8 cellular contexts compared by ENCODE assay signal in genomic region chr19:4723465-4724251, GRCh38. TPM values are rescaled to one million over a fixed set of nuclear protein-coding genes. Genes with fewer than 3 reads are reported as not detected.
DNase-seq lines count a peak whose midpoint lies in the region; ATAC-seq, FAIRE-seq and TF ChIP-seq lines count a peak whose summit lies in the region.

TSS of gene DPP9 (minus strand) at chr19:4723842. CDS start at chr19:4719906, 3,936 bp downstream.

- TF ChIP-seq CTCF in right atrium auricular region (IDR thresholded peaks at IDR 0.05) (no peak), psoas muscle (IDR thresholded peaks at IDR 0.05) (peak; percentile 17)

- intact Hi-C loops in T-helper 2 cell treated with Interferon-gamma antibody and Interleukin-4, amounts not matched to agents 100 ng/mL and 5 ng/mL, for 36 hours (cut with micrococcal nuclease): loop anchor here (1.0 to 2.0 kb wide), 5 partner anchors 9 to 253 kb away; partner anchors contain the start of genes FEM1A and MYDGF
- intact Hi-C loops in psoas muscle (cut with DNase I): loop anchor here in 1 of 2 donors (5.0 kb wide), 1 partner anchor 69 kb away; the partner anchor contains the start of gene FEM1A

- H3K4me1 ChIP-seq in right atrium auricular region (peaks cover 0 to 25% of the 10 kb centered on the region in 2 donors), psoas muscle (peaks cover 27% of the 10 kb centered on the region)

- peaks cover 16% of the 10 kb centered on the region for H3K36me3 ChIP-seq in right atrium auricular region
- peaks cover 9 to 36% of the 10 kb centered on the region in 2 donors for H3K36me3 ChIP-seq in psoas muscle (ENCODE audit: insufficient read depth in 1 of 2, low read depth in 1 of 2)

- no peaks in the 10 kb centered on the region for H3K9me3 ChIP-seq in right atrium auricular region
- H3K9me3 ChIP-seq in psoas muscle: no peaks in the 10 kb centered on the region

- H3K27ac ChIP-seq in right atrium auricular region (peak within 1 kb of the TSS; percentile 87 to 88), psoas muscle (peak within 1 kb of the TSS; percentile 96)

- H3K4me3 ChIP-seq in right atrium auricular region (peak within 1 kb of the TSS; percentile 94 to 100), psoas muscle (peak within 1 kb of the TSS; percentile 97)

- WGBS in psoas muscle, 3 donors: 0% methylated on average over 40 to 76 of the region's 76 CpGs

- no peak for FAIRE-seq in urothelium cell line (lab: Jason Lieb, UNC)

- ATAC-seq in GM18499 (IDR thresholded peaks at IDR 0.05; ENCODE audit: insufficient read depth, unreplicated experiment) (peak; percentile 71), HG02943 (IDR thresholded peaks at IDR 0.05; ENCODE audit: low read depth, unreplicated experiment) (peak; percentile 85), psoas muscle (peak; percentile 91 to 97 (median 95))

- DNase-seq in NCI-H187 treated with DMSO at 0.1 percent for 48 hours (lab: John Stamatoyannopoulos, UW) (peak; percentile 95), anterior cingulate cortex (lab: John Stamatoyannopoulos, UW) (peak; percentile 64 to 99 (median 95)), right atrium auricular region (ENCODE audit: low spot score) (peak; percentile 99), psoas muscle (peak; percentile 98 to 99), urothelium cell line (ENCODE audit: low spot score) (peak; percentile 98)

- H3K27me3 ChIP-seq in right atrium auricular region: no peaks in the 10 kb centered on the region
- H3K27me3 ChIP-seq in psoas muscle (ENCODE audit: insufficient read depth in 3 of 3, low read length in 2 of 3): no peaks in the 10 kb centered on the region

RNA-seq across cellular contexts. Expression of gene DPP9, which starts in this region (rescaled TPM):
- 93.9 and 94.7 TPM in 2 replicates for total RNA-seq in T-helper 2 cell treated with Interferon-gamma antibody and Interleukin-4, amounts not matched to agents 100 ng/mL and 5 ng/mL, for 36 hours
- total RNA-seq in right atrium auricular region (10 to 100 TPM; 36.2 to 50.4 TPM), psoas muscle (10 to 100 TPM; 55.9 to 97.4 (median 78.6) TPM)
- polyA plus RNA-seq in psoas muscle: 100 to 1,000 TPM in 2 of 3 donors, 10 to 100 TPM in 1; 64.6 to 138 (median 108) TPM

Comparison
In these comparisons a context has a peak if more than half of its experiments do, and no peak if none do; other contexts are left out.
1. Peak in every context shown above with its lines: DNase-seq, ATAC-seq, H3K4me3 ChIP-seq and H3K27ac ChIP-seq.